Comparison of ENCODE assay signal across 28 cellular contexts in the genomic region with DNA sequence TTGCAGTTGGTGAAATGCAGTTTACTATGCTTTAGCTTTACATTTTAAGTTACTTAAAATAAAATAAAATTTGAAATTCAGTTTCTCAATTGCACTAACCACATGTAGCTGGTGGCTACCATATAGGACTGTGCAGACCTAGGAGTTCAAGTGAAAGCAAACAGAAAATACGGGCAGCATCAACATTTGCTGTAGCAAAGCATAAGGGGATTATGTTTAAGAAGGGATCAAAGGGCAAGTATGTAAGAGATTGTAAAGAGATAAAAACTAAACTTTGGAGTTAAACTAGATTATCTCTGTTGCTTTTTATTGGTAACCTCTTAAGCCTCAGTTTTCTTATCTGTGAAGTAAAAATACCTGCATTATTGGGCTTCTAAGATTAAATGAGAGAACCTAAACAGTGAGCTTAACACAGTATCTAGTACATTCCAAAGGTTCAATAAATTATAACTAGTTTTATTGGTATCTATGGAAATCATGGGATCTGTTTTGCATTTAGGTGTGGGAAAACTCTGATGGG.
"Had no signal": no experiment of that assay in that cellular context is flagged by ENCODE, and none has a peak within 500 bp of the region (broad histone marks: within the 10 kb centered on the region; RNA-seq: fewer than 3 reads in every experiment).

No MANE protein-coding gene starts in this region.

- FAIRE-seq: astrocyte, endothelial cell of umbilical vein had no signal

- H3K4me3 ChIP-seq: heart left ventricle, left ventricle myocardium inferior, ovary, prostate gland, sigmoid colon, suprapubic skin, tibial artery, upper lobe of right lung had no signal

- DNase-seq: activated CD4-positive, alpha-beta memory T cell treated with anti-CD3 and anti-CD28 coated beads for 36 hours; activated CD4-positive, alpha-beta T cell treated with anti-CD3 and anti-CD28 coated beads, Interleukin-2, amount 10 ng/mL, durations not matched to agents 24 days and 14 days; activated CD4-positive, CD25-positive, alpha-beta regulatory T cell treated with anti-CD3 and anti-CD28 coated beads, Interleukin-2, amount 50 U/mL, for 72 hours; activated CD8-positive, alpha-beta memory T cell treated with anti-CD3 and anti-CD28 coated beads, Interleukin-2, amount 50 U/mL, for 4 hours; activated effector memory CD4-positive, alpha-beta T cell treated with anti-CD3 and anti-CD28 coated beads, Interleukin-2, amount 50 U/mL, for 16 hours; activated naive CD4-positive, alpha-beta T cell treated with anti-CD3 and anti-CD28 coated beads for 36 hours; activated naive CD8-positive, alpha-beta T cell treated with anti-CD3 and anti-CD28 coated beads, Interleukin-2, amount 10 ng/mL, durations not matched to agents 7 days and 5 days; activated T-cell treated with anti-CD3 and anti-CD28 coated beads, Interleukin-2, amount 50 U/mL, for 1 hour; brain microvascular endothelial cell; foreskin fibroblast; heart left ventricle; left ventricle myocardium inferior; naive B cell; nephron progenitor cell; ovary; retina; sigmoid colon; stimulated activated naive CD4-positive, alpha-beta T cell; T-helper 17 cell; T1000; tibial artery; upper lobe of right lung; WERI-Rb-1 had no signal

- H3K9me3 ChIP-seq: heart left ventricle, left ventricle myocardium inferior, neutrophil, ovary, prostate gland, sigmoid colon, suprapubic skin, tibial artery, upper lobe of right lung had no signal

- H3K27me3 ChIP-seq: brain microvascular endothelial cell, heart left ventricle, neutrophil, ovary, sigmoid colon, suprapubic skin, tibial artery, upper lobe of right lung had no signal

- H3K27ac ChIP-seq: brain microvascular endothelial cell, heart left ventricle, left ventricle myocardium inferior, neutrophil, ovary, prostate gland, sigmoid colon, suprapubic skin, tibial artery, upper lobe of right lung, WERI-Rb-1 had no signal

- H3K36me3 ChIP-seq: brain microvascular endothelial cell, neutrophil, ovary, prostate gland, sigmoid colon, WERI-Rb-1 had no signal

- H3K4me1 ChIP-seq: heart left ventricle, left ventricle myocardium inferior, prostate gland, sigmoid colon, suprapubic skin, tibial artery, upper lobe of right lung had no signal

- ATAC-seq: heart left ventricle, T-helper 17 cell, upper lobe of right lung had no signal
